In genomic region chr6:33571637-33572316, GRCh38 we compare ENCODE assay signal across 7 cellular contexts. TPM values are rescaled to one million over a fixed set of nuclear protein-coding genes. Genes with fewer than 3 reads are reported as not detected.
DNase-seq lines count a peak whose midpoint lies in the region; ATAC-seq and TF ChIP-seq lines count a peak whose summit lies in the region.

No MANE protein-coding gene starts in this region.

- DNase-seq in NCI-H524 treated with DMSO at 0.1 percent for 48 hours (lab: John Stamatoyannopoulos, UW) (no peak), GM10266 (ENCODE audit: extremely low spot score) (no peak), dedifferentiated amniotic fluid mesenchymal stem cell (ENCODE audit: extremely low spot score) (no peak)

- peaks cover 26% of the 10 kb centered on the region for H3K36me3 ChIP-seq in iPS-15b (ENCODE audit: control insufficient read depth, insufficient read depth, low read length)

- H3K36me3 Mint-ChIP-seq in activated T-helper 17 cell treated with anti-CD3 and anti-CD28 coated beads, Interleukin-2, amount 50 U/mL, for 72 hours (ENCODE audit: low read depth): peaks cover 70% of the 10 kb centered on the region
- peaks cover 66% of the 10 kb centered on the region for H3K36me3 Mint-ChIP-seq in stimulated activated memory B cell treated with anti-CD40 and anti-IgM and Interleukin-4, amounts not matched to agents 10 μg/mL and 1 μg/mL and 100 μg/mL, for 72 hours

- no peaks in the 10 kb centered on the region for H3K27me3 Mint-ChIP-seq in activated T-helper 17 cell treated with anti-CD3 and anti-CD28 coated beads, Interleukin-2, amount 50 U/mL, for 72 hours
- no peaks in the 10 kb centered on the region for H3K27me3 Mint-ChIP-seq in stimulated activated memory B cell treated with anti-CD40 and anti-IgM and Interleukin-4, amounts not matched to agents 10 μg/mL and 1 μg/mL and 100 μg/mL, for 72 hours

- H3K4me1 Mint-ChIP-seq in activated T-helper 17 cell treated with anti-CD3 and anti-CD28 coated beads, Interleukin-2, amount 50 U/mL, for 72 hours: peaks cover 22% of the 10 kb centered on the region
- peaks cover 47% of the 10 kb centered on the region for H3K4me1 Mint-ChIP-seq in stimulated activated memory B cell treated with anti-CD40 and anti-IgM and Interleukin-4, amounts not matched to agents 10 μg/mL and 1 μg/mL and 100 μg/mL, for 72 hours

- H3K4me3 Mint-ChIP-seq in activated T-helper 17 cell treated with anti-CD3 and anti-CD28 coated beads, Interleukin-2, amount 50 U/mL, for 72 hours: peak overlapping the region; percentile 86
- peak overlapping the region; percentile 94 for H3K4me3 Mint-ChIP-seq in stimulated activated memory B cell treated with anti-CD40 and anti-IgM and Interleukin-4, amounts not matched to agents 10 μg/mL and 1 μg/mL and 100 μg/mL, for 72 hours

- H3K27me3 ChIP-seq in iPS-15b (ENCODE audit: control insufficient read depth, insufficient read depth, low read length): no peaks in the 10 kb centered on the region

- peak overlapping the region; percentile 66 for H3K9ac ChIP-seq in iPS-15b (ENCODE audit: low read depth, low read length)

- H3K9me3 ChIP-seq in iPS-15b (ENCODE audit: control insufficient read depth, insufficient read depth, low read length): no peaks in the 10 kb centered on the region

- peak overlapping the region; percentile 77 for H3K4me3 ChIP-seq in iPS-15b (ENCODE audit: low read depth, low read length)

- peak; percentile 4 for ATAC-seq in HG03025 (IDR thresholded peaks at IDR 0.05; ENCODE audit: low FRiP score, unreplicated experiment)
- no peak for ATAC-seq in activated T-helper 17 cell treated with anti-CD3 and anti-CD28 coated beads, Interleukin-2, amount 50 U/mL, for 72 hours (replicated peaks)
- ATAC-seq in stimulated activated memory B cell treated with anti-CD40 and anti-IgM and Interleukin-4, amounts not matched to agents 10 μg/mL and 1 μg/mL and 100 μg/mL, for 72 hours: no peak

- TF ChIP-seq CTCF in GM10266 (IDR thresholded peaks at IDR 0.05; ENCODE audit: control insufficient read depth, insufficient read depth, low read depth, missing control alignments): no peak

- no peaks in the 10 kb centered on the region for H3K4me1 ChIP-seq in iPS-15b (ENCODE audit: control insufficient read depth, insufficient read depth, low read length)

- peak overlapping the region; percentile 97 for H3K27ac Mint-ChIP-seq in activated T-helper 17 cell treated with anti-CD3 and anti-CD28 coated beads, Interleukin-2, amount 50 U/mL, for 72 hours
- H3K27ac Mint-ChIP-seq in stimulated activated memory B cell treated with anti-CD40 and anti-IgM and Interleukin-4, amounts not matched to agents 10 μg/mL and 1 μg/mL and 100 μg/mL, for 72 hours: peak overlapping the region; percentile 100

- H3K9me3 Mint-ChIP-seq in activated T-helper 17 cell treated with anti-CD3 and anti-CD28 coated beads, Interleukin-2, amount 50 U/mL, for 72 hours: no peaks in the 10 kb centered on the region
- H3K9me3 Mint-ChIP-seq in stimulated activated memory B cell treated with anti-CD40 and anti-IgM and Interleukin-4, amounts not matched to agents 10 μg/mL and 1 μg/mL and 100 μg/mL, for 72 hours: no peaks in the 10 kb centered on the region

RNA-seq across cellular contexts. Expression of gene BAK1, which starts 8.3 kb away (rescaled TPM):
- total RNA-seq in activated T-helper 17 cell treated with anti-CD3 and anti-CD28 coated beads, Interleukin-2, amount 50 U/mL, for 72 hours: 10 to 100 TPM; 48.8 to 61.9 TPM

RNA-seq across cellular contexts. Expression of gene ITPR3, which starts 49.3 kb away (rescaled TPM):
- 10 to 100 TPM; 57.0 to 59.7 TPM for total RNA-seq in activated T-helper 17 cell treated with anti-CD3 and anti-CD28 coated beads, Interleukin-2, amount 50 U/mL, for 72 hours
